Comparison of ENCODE assay signal across 10 cellular contexts in genomic region chr7:50696810-50697582, GRCh38.
DNase-seq lines count a peak whose midpoint lies in the region; ATAC-seq and TF ChIP-seq lines count a peak whose summit lies in the region.
"Had no signal": no experiment of that assay in that cellular context is flagged by ENCODE, and none has a peak within 500 bp of the region (broad histone marks: within the 10 kb centered on the region; RNA-seq: fewer than 3 reads in every experiment).

No MANE protein-coding gene starts in this region.

- peak overlapping the region in 2 of 4 donors; percentile 24 to 39 for H3K27ac ChIP-seq in gastroesophageal sphincter

- 71 to 81% methylated on average over 3 of the region's 3 CpGs for WGBS in gastroesophageal sphincter (ENCODE audit: low coverage in 1 of 2), 2 donors

- no peaks in the 10 kb centered on the region for H3K9me3 Mint-ChIP-seq in stimulated activated naive CD8-positive, alpha-beta T cell treated with anti-CD3 and anti-CD28 coated beads, Interleukin-15, amount 100 ng/mL, for 72 hours
- H3K9me3 Mint-ChIP-seq: stimulated activated naive B cell treated with anti-CD40 and anti-IgM and Interleukin-4, amounts not matched to agents 10 μg/mL and 1 μg/mL and 100 μg/mL, for 72 hours had no signal

- no peak overlapping the region for H3K4me3 ChIP-seq in gastroesophageal sphincter

- H3K4me1 Mint-ChIP-seq in stimulated activated naive CD8-positive, alpha-beta T cell treated with anti-CD3 and anti-CD28 coated beads, Interleukin-15, amount 100 ng/mL, for 72 hours: peaks cover 4% of the 10 kb centered on the region

- peaks cover 0 to 33% (median 0%) of the 10 kb centered on the region in 3 donors for H3K4me1 ChIP-seq in gastroesophageal sphincter

- no peaks in the 10 kb centered on the region for H3K27me3 Mint-ChIP-seq in stimulated activated naive CD8-positive, alpha-beta T cell treated with anti-CD3 and anti-CD28 coated beads, Interleukin-15, amount 100 ng/mL, for 72 hours

- H3K9me3 ChIP-seq in gastroesophageal sphincter: no peaks in the 10 kb centered on the region

- H3K4me3 Mint-ChIP-seq in stimulated activated naive CD8-positive, alpha-beta T cell treated with anti-CD3 and anti-CD28 coated beads, Interleukin-15, amount 100 ng/mL, for 72 hours: no peak overlapping the region
- H3K4me3 Mint-ChIP-seq: stimulated activated naive B cell treated with anti-CD40 and anti-IgM and Interleukin-4, amounts not matched to agents 10 μg/mL and 1 μg/mL and 100 μg/mL, for 72 hours had no signal

- H3K27ac Mint-ChIP-seq in stimulated activated naive CD8-positive, alpha-beta T cell treated with anti-CD3 and anti-CD28 coated beads, Interleukin-15, amount 100 ng/mL, for 72 hours: no peak overlapping the region
- H3K27ac Mint-ChIP-seq: stimulated activated naive B cell treated with anti-CD40 and anti-IgM and Interleukin-4, amounts not matched to agents 10 μg/mL and 1 μg/mL and 100 μg/mL, for 72 hours had no signal

- peak in 3 of 4 experiments; percentile 3 to 47 (median 34) for TF ChIP-seq CTCF in gastroesophageal sphincter (IDR thresholded peaks at IDR 0.05)

- TF ChIP-seq POLR2A in gastroesophageal sphincter (IDR thresholded peaks at IDR 0.05): no peak

- H3K27me3 ChIP-seq in gastroesophageal sphincter: no peaks in the 10 kb centered on the region

- TF ChIP-seq EP300 in gastroesophageal sphincter (IDR thresholded peaks at IDR 0.05): no peak

- DNase-seq in stimulated activated naive CD8-positive, alpha-beta T cell treated with anti-CD3 and anti-CD28 coated beads, Interleukin-15, amount 100 ng/mL, for 72 hours: no peak
- no peak for DNase-seq in stimulated activated naive CD8-positive, alpha-beta T cell treated with anti-CD3 and anti-CD28 coated beads, Interleukin-15, Interleukin-2, amounts not matched to agents 100 U/mL and 50 U/mL, for 24 hours
- DNase-seq in SIG-M5 treated with dmso at 0.1 percent for 504 hours (lab: John Stamatoyannopoulos, UW; ENCODE audit: unreplicated experiment): peak; percentile 58
- no peak for DNase-seq in NCI-H2171 treated with DMSO at 0.1 percent for 48 hours (lab: John Stamatoyannopoulos, UW)
- DNase-seq in NCI-H2029 (lab: John Stamatoyannopoulos, UW): no peak
- DNase-seq: stimulated activated naive B cell treated with anti-CD40 and anti-IgM and Interleukin-4, amounts not matched to agents 10 μg/mL and 1 μg/mL and 100 μg/mL, for 72 hours; T-helper 1 cell had no signal

- peak; percentile 58 for ATAC-seq in stimulated activated naive CD8-positive, alpha-beta T cell treated with anti-CD3 and anti-CD28 coated beads, Interleukin-15, amount 100 ng/mL, for 72 hours
- no peak for ATAC-seq in stimulated activated naive CD8-positive, alpha-beta T cell treated with anti-CD3 and anti-CD28 coated beads, Interleukin-15, Interleukin-2, amounts not matched to agents 100 U/mL and 50 U/mL, for 24 hours
- ATAC-seq in gastroesophageal sphincter (no peak), GM18502 (IDR thresholded peaks at IDR 0.05; ENCODE audit: poor library complexity, unreplicated experiment) (no peak), GM21825 (IDR thresholded peaks at IDR 0.05; ENCODE audit: unreplicated experiment) (no peak)

- peaks cover 0 to 2% of the 10 kb centered on the region in 2 donors for H3K36me3 ChIP-seq in gastroesophageal sphincter
